In genomic region chr19:51258165-51258564, GRCh38 we compare ENCODE assay signal across 27 cellular contexts. TPM values are rescaled to one million over a fixed set of nuclear protein-coding genes. Genes with fewer than 3 reads are reported as not detected.
A peak's percentile ranks its signal among the peaks of the same experiment; 100 is the strongest.
DNase-seq lines count a peak whose midpoint lies in the region; ATAC-seq, FAIRE-seq and TF ChIP-seq lines count a peak whose summit lies in the region.
"Had no signal": no experiment of that assay in that cellular context is flagged by ENCODE, and none has a peak within 500 bp of the region (broad histone marks: within the 10 kb centered on the region; RNA-seq: fewer than 3 reads in every experiment).

No MANE protein-coding gene starts in this region.

- TF ChIP-seq CTCF in NB4 (IDR thresholded peaks at IDR 0.05; ENCODE audit: low read depth, low read length) (no peak), psoas muscle (IDR thresholded peaks at IDR 0.05) (no peak)

- H3K9ac ChIP-seq in BLaER1 treated with 17β-estradiol and CSF1 and Interleukin-3, amounts not matched to agents 10 nM and 100 nM, result peak overlapping the region in 10 of 11 experiments; percentile 14 to 65 (median 46); a peak in 15 of 22 replicates

- H3K4me1 Mint-ChIP-seq in activated T-helper 1 cell treated with anti-CD3 and anti-CD28 coated beads, Interleukin-12 subunit alpha, Interleukin-12 subunit beta, Interleukin-2, Interleukin-4 antibody, amounts not matched to agents 30 ng/mL and 10 ng/mL and 1 ng/mL, durations not matched to agents 14 hours and 24 hours and 36 hours (ENCODE audit: low read depth), result peaks cover 50% of the 10 kb centered on the region

- H3K36me3 Mint-ChIP-seq in activated T-helper 1 cell treated with anti-CD3 and anti-CD28 coated beads, Interleukin-12 subunit alpha, Interleukin-12 subunit beta, Interleukin-2, Interleukin-4 antibody, amounts not matched to agents 30 ng/mL and 10 ng/mL and 1 ng/mL, durations not matched to agents 14 hours and 24 hours and 36 hours (ENCODE audit: low read depth), result no peaks in the 10 kb centered on the region

- peak overlapping the region; percentile 72 to 91 (median 80) for H3K4me2 ChIP-seq in BLaER1 treated with 17β-estradiol and CSF1 and Interleukin-3, amounts not matched to agents 10 nM and 100 nM

- TF ChIP-seq POLR2A in GM12892 (IDR thresholded peaks at IDR 0.05; ENCODE audit: low read depth, low read length) (no peak), NB4 (IDR thresholded peaks at IDR 0.05; ENCODE audit: extremely low read depth, insufficient read length) (no peak)

- intact Hi-C loops in activated T-helper 1 cell treated with anti-CD3 and anti-CD28 coated beads, Interleukin-12 subunit alpha, Interleukin-12 subunit beta, Interleukin-2, Interleukin-4 antibody, amounts not matched to agents 30 ng/mL and 10 ng/mL and 1 ng/mL, durations not matched to agents 14 hours and 24 hours and 36 hours (cut with micrococcal nuclease), result no loop called here
- intact Hi-C loops in psoas muscle (cut with DNase I), result no loop called here

- no peaks in the 10 kb centered on the region for H4K20me1 ChIP-seq in BLaER1 treated with 17β-estradiol and CSF1 and Interleukin-3, amounts not matched to agents 10 nM and 100 nM

- WGBS in psoas muscle, 3 donors, result 46 to 53% (median 47%) methylated on average over 3 of the region's 3 CpGs

- peaks cover 31 to 38% (median 33%) of the 10 kb centered on the region in 10 experiments for H3K4me1 ChIP-seq in BLaER1 treated with 17β-estradiol and CSF1 and Interleukin-3, amounts not matched to agents 10 nM and 100 nM
- H3K4me1 ChIP-seq in psoas muscle, result no peaks in the 10 kb centered on the region
- H3K4me1 ChIP-seq: foreskin keratinocyte, upper lobe of left lung had no signal

- DNase-seq in GM12892 (ENCODE audit: insufficient read length) (no peak), NB4 (ENCODE audit: low read depth) (peak; percentile 73), NCI-H526 (lab: John Stamatoyannopoulos, UW) (no peak), psoas muscle (no peak), frontal cortex (ENCODE audit: low spot score in 2 of 2) (no peak)
- no peak for DNase-seq in activated T-helper 1 cell treated with anti-CD3 and anti-CD28 coated beads, Interleukin-12 subunit alpha, Interleukin-12 subunit beta, Interleukin-2, Interleukin-4 antibody, amounts not matched to agents 30 ng/mL and 10 ng/mL and 1 ng/mL, durations not matched to agents 14 hours and 24 hours and 36 hours (ENCODE audit: low spot score)
- DNase-seq: activated CD4-positive, alpha-beta T cell treated with anti-CD3 and anti-CD28 coated beads for 1 hour; activated gamma-delta T cell; anterior cingulate cortex; caudate nucleus; foreskin keratinocyte; hypothalamus; IMR-90; islet precursor cell; mucosa of descending colon; NCI-H1092 treated with DMSO at 0.1 percent for 48 hours; NCI-H2029; NCI-H226; stimulated activated CD4-positive, alpha-beta T cell treated with anti-CD3 and anti-CD28 coated beads, Interleukin-4, amount 100 ng/mL, for 4 hours; upper lobe of left lung had no signal

- H3K4me3 Mint-ChIP-seq in activated T-helper 1 cell treated with anti-CD3 and anti-CD28 coated beads, Interleukin-12 subunit alpha, Interleukin-12 subunit beta, Interleukin-2, Interleukin-4 antibody, amounts not matched to agents 30 ng/mL and 10 ng/mL and 1 ng/mL, durations not matched to agents 14 hours and 24 hours and 36 hours, result peak overlapping the region; percentile 2

- ATAC-seq in GM21360 (IDR thresholded peaks at IDR 0.05; ENCODE audit: unreplicated experiment) (no peak), psoas muscle (no peak)
- ATAC-seq: foreskin keratinocyte, mucosa of descending colon had no signal

- H3K27me3 ChIP-seq in BLaER1 treated with 17β-estradiol and CSF1 and Interleukin-3, amounts not matched to agents 10 nM and 100 nM, result no peaks in the 10 kb centered on the region
- H3K27me3 ChIP-seq in psoas muscle (ENCODE audit: insufficient read depth in 3 of 3, low read length in 2 of 3), result no peaks in the 10 kb centered on the region
- H3K27me3 ChIP-seq: foreskin keratinocyte, upper lobe of left lung had no signal

- H3K27me3 Mint-ChIP-seq in activated T-helper 1 cell treated with anti-CD3 and anti-CD28 coated beads, Interleukin-12 subunit alpha, Interleukin-12 subunit beta, Interleukin-2, Interleukin-4 antibody, amounts not matched to agents 30 ng/mL and 10 ng/mL and 1 ng/mL, durations not matched to agents 14 hours and 24 hours and 36 hours (ENCODE audit: insufficient read depth), result peaks cover 3% of the 10 kb centered on the region

- no peaks in the 10 kb centered on the region for H3K36me3 ChIP-seq in BLaER1 treated with 17β-estradiol and CSF1 and Interleukin-3, amounts not matched to agents 10 nM and 100 nM
- H3K36me3 ChIP-seq in psoas muscle (ENCODE audit: insufficient read depth in 1 of 2, low read depth in 1 of 2), result no peaks in the 10 kb centered on the region
- H3K36me3 ChIP-seq: upper lobe of left lung had no signal

- H3K9me3 Mint-ChIP-seq in activated T-helper 1 cell treated with anti-CD3 and anti-CD28 coated beads, Interleukin-12 subunit alpha, Interleukin-12 subunit beta, Interleukin-2, Interleukin-4 antibody, amounts not matched to agents 30 ng/mL and 10 ng/mL and 1 ng/mL, durations not matched to agents 14 hours and 24 hours and 36 hours, result no peaks in the 10 kb centered on the region

- H3K4me3 ChIP-seq in BLaER1 treated with 17β-estradiol and CSF1 and Interleukin-3, amounts not matched to agents 10 nM and 100 nM, result peak overlapping the region in 1 of 10 experiments; percentile 33; a peak in 3 of 20 replicates
- H3K4me3 ChIP-seq in NB4 (ENCODE audit: low read depth, low read length) (no peak overlapping the region), psoas muscle (no peak overlapping the region)
- H3K4me3 ChIP-seq: mucosa of descending colon, upper lobe of left lung had no signal

- H3K9me3 ChIP-seq in BLaER1 treated with 17β-estradiol and CSF1 and Interleukin-3, amounts not matched to agents 10 nM and 100 nM (replicated peaks in 1 of 11), result peaks cover 0 to 8% (median 7%) of the 10 kb centered on the region in 11 experiments; a peak in 8 of 22 replicates
- no peaks in the 10 kb centered on the region for H3K9me3 ChIP-seq in psoas muscle
- H3K9me3 ChIP-seq: mucosa of descending colon, upper lobe of left lung had no signal

- no peak overlapping the region for H3K27ac Mint-ChIP-seq in activated T-helper 1 cell treated with anti-CD3 and anti-CD28 coated beads, Interleukin-12 subunit alpha, Interleukin-12 subunit beta, Interleukin-2, Interleukin-4 antibody, amounts not matched to agents 30 ng/mL and 10 ng/mL and 1 ng/mL, durations not matched to agents 14 hours and 24 hours and 36 hours

- H3K27ac ChIP-seq in BLaER1 treated with 17β-estradiol and CSF1 and Interleukin-3, amounts not matched to agents 10 nM and 100 nM, result peak overlapping the region; percentile 13 to 83 (median 68); a peak in 20 of 22 replicates
- H3K27ac ChIP-seq in psoas muscle, result no peak overlapping the region
- H3K27ac ChIP-seq: foreskin keratinocyte, upper lobe of left lung had no signal

- peak; percentile 48 for FAIRE-seq in GM12892 (lab: Jason Lieb, UNC)
- FAIRE-seq in frontal cortex (lab: Jason Lieb, UNC), result no peak
- FAIRE-seq: GM18507, RCC 7860 had no signal

RNA-seq across cellular contexts. Expression of gene SIGLECL1, which starts 7.3 kb away (rescaled TPM):
- polyA plus RNA-seq in GM12892 (2012; ENCODE audit: missing spikeins), result not detected
- not detected in 2 replicates for total RNA-seq in activated T-helper 1 cell treated with anti-CD3 and anti-CD28 coated beads, Interleukin-12 subunit alpha, Interleukin-12 subunit beta, Interleukin-2, Interleukin-4 antibody, amounts not matched to agents 30 ng/mL and 10 ng/mL and 1 ng/mL, durations not matched to agents 14 hours and 24 hours and 36 hours
- not detected for total RNA-seq in psoas muscle
- not detected for polyA plus RNA-seq in psoas muscle
- not detected for total RNA-seq in frontal cortex
- total RNA-seq: dermis microvascular lymphatic vessel endothelial cell, foreskin keratinocyte, IMR-90, lower leg skin, mucosa of descending colon, upper lobe of left lung had no signal
- polyA plus RNA-seq: foreskin keratinocyte, IMR-90 had no signal

RNA-seq across cellular contexts. Expression of gene CD33, which starts 33.3 kb away (rescaled TPM):
- 4.2 TPM for polyA plus RNA-seq in GM12892 (2012; ENCODE audit: missing spikeins)
- total RNA-seq in activated T-helper 1 cell treated with anti-CD3 and anti-CD28 coated beads, Interleukin-12 subunit alpha, Interleukin-12 subunit beta, Interleukin-2, Interleukin-4 antibody, amounts not matched to agents 30 ng/mL and 10 ng/mL and 1 ng/mL, durations not matched to agents 14 hours and 24 hours and 36 hours, result 6.3 and 6.8 TPM in 2 replicates
- total RNA-seq in psoas muscle, result 1 to 10 TPM; 2.0 to 3.1 (median 2.3) TPM
- 1 to 10 TPM in 1 of 3 donors, under 1 TPM in 2; 0.24 to 1.3 (median 0.75) TPM for polyA plus RNA-seq in psoas muscle
- total RNA-seq in frontal cortex, result 0.41 TPM
- total RNA-seq: dermis microvascular lymphatic vessel endothelial cell, foreskin keratinocyte, IMR-90 had no signal
- polyA plus RNA-seq: foreskin keratinocyte, IMR-90 had no signal

RNA-seq across cellular contexts. Expression of gene IGLON5, which starts 53.3 kb away (rescaled TPM):
- polyA plus RNA-seq in GM12892 (2012; ENCODE audit: missing spikeins), result not detected
- total RNA-seq in activated T-helper 1 cell treated with anti-CD3 and anti-CD28 coated beads, Interleukin-12 subunit alpha, Interleukin-12 subunit beta, Interleukin-2, Interleukin-4 antibody, amounts not matched to agents 30 ng/mL and 10 ng/mL and 1 ng/mL, durations not matched to agents 14 hours and 24 hours and 36 hours, result 1.2 and 1.3 TPM in 2 replicates
- total RNA-seq in psoas muscle (under 1 TPM in 1 of 4 donors, not detected in 3; 0.10 TPM), frontal cortex (4.1 TPM)
- polyA plus RNA-seq in psoas muscle, result under 1 TPM in 1 of 3 donors, not detected in 2; 0.03 TPM
- total RNA-seq: Daoy, dermis microvascular lymphatic vessel endothelial cell, foreskin keratinocyte, IMR-90 had no signal
- polyA plus RNA-seq: foreskin keratinocyte, IMR-90 had no signal
